In the genomic region with DNA sequence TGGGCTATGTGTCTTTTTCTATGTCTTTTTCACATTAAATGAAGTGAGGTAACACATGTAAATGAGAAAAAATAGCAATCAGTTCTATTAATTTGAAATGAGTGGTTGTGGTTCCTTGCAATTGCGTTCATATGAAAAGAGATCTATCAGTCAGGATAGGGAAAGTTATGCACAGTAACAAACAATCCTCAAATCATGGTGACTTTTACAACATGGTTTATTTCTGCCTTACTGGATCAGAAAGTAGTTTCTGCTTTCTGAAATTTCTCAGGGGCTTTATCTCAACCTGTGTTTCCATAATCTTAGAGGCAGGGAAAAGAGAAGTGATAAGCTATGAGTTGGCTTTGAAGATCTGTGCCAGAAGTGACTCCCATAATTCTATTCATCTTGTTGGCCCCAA, we compare ENCODE assay signal across 29 cellular contexts.
"Had no signal": no experiment of that assay in that cellular context is flagged by ENCODE, and none has a peak within 500 bp of the region (broad histone marks: within the 10 kb centered on the region; RNA-seq: fewer than 3 reads in every experiment).

No MANE protein-coding gene starts in this region.

- H3K4me1 Mint-ChIP-seq: activated CD4-positive, alpha-beta T cell treated with anti-CD3 and anti-CD28 coated beads, Interleukin-2, amount 10 ng/mL, durations not matched to agents 24 days and 14 days; activated naive CD4-positive, alpha-beta T cell treated with anti-CD3 and anti-CD28 coated beads, Interleukin-2, amount 50 U/mL, for 24 hours; activated naive CD8-positive, alpha-beta T cell treated with anti-CD3 and anti-CD28 coated beads, Interleukin-2, amount 10 ng/mL, durations not matched to agents 7 days and 5 days; central memory CD8-positive, alpha-beta T cell had no signal

- ATAC-seq: activated CD8-positive, alpha-beta T cell treated with anti-CD3 and anti-CD28 coated beads for 36 hours; PC-3; Right ventricle myocardium inferior had no signal

- H3K36me3 ChIP-seq: cardiac muscle cell, MG63 had no signal

- H3K27me3 Mint-ChIP-seq: activated CD8-positive, alpha-beta T cell treated with anti-CD3 and anti-CD28 coated beads for 36 hours; activated naive CD4-positive, alpha-beta T cell treated with anti-CD3 and anti-CD28 coated beads, Interleukin-2, amount 50 U/mL, for 24 hours; activated naive CD8-positive, alpha-beta T cell treated with anti-CD3 and anti-CD28 coated beads, Interleukin-2, amount 10 ng/mL, durations not matched to agents 7 days and 5 days; activated T-cell treated with anti-CD3 and anti-CD28 coated beads, Interleukin-2, amount 50 U/mL, for 24 hours; central memory CD8-positive, alpha-beta T cell; IgD-negative memory B cell had no signal

- H3K27ac ChIP-seq: ascending aorta, cardiac muscle cell, RWPE1 had no signal

- H3K4me1 ChIP-seq: ascending aorta had no signal

- H3K4me3 ChIP-seq: ascending aorta, cardiac muscle cell, MG63 had no signal

- H3K9me3 Mint-ChIP-seq: activated CD4-positive, alpha-beta T cell treated with anti-CD3 and anti-CD28 coated beads, Interleukin-2, amount 10 ng/mL, durations not matched to agents 24 days and 14 days; activated CD8-positive, alpha-beta T cell treated with anti-CD3 and anti-CD28 coated beads for 36 hours; activated naive CD4-positive, alpha-beta T cell treated with anti-CD3 and anti-CD28 coated beads, Interleukin-2, amount 50 U/mL, for 24 hours; activated naive CD8-positive, alpha-beta T cell treated with anti-CD3 and anti-CD28 coated beads, Interleukin-2, amount 10 ng/mL, durations not matched to agents 7 days and 5 days; activated T-cell treated with anti-CD3 and anti-CD28 coated beads, Interleukin-2, amount 50 U/mL, for 24 hours; activated T-helper 2 cell treated with anti-CD3 and anti-CD28 coated beads, Interferon-gamma antibody, Interleukin-2, Interleukin-4, amounts not matched to agents 10 μg/mL and 5 μg/mL and 100 μg/mL, durations not matched to agents 14 hours and 24 hours and 36 hours; central memory CD8-positive, alpha-beta T cell; IgD-negative memory B cell had no signal

- H3K27ac Mint-ChIP-seq: activated CD4-positive, alpha-beta T cell treated with anti-CD3 and anti-CD28 coated beads, Interleukin-2, amount 10 ng/mL, durations not matched to agents 24 days and 14 days; activated CD8-positive, alpha-beta T cell treated with anti-CD3 and anti-CD28 coated beads for 36 hours; activated naive CD4-positive, alpha-beta T cell treated with anti-CD3 and anti-CD28 coated beads, Interleukin-2, amount 50 U/mL, for 24 hours; activated naive CD8-positive, alpha-beta T cell treated with anti-CD3 and anti-CD28 coated beads, Interleukin-2, amount 10 ng/mL, durations not matched to agents 7 days and 5 days; activated T-cell treated with anti-CD3 and anti-CD28 coated beads, Interleukin-2, amount 50 U/mL, for 24 hours; activated T-helper 2 cell treated with anti-CD3 and anti-CD28 coated beads, Interferon-gamma antibody, Interleukin-2, Interleukin-4, amounts not matched to agents 10 μg/mL and 5 μg/mL and 100 μg/mL, durations not matched to agents 14 hours and 24 hours and 36 hours; IgD-negative memory B cell had no signal

- H3K27me3 ChIP-seq: ascending aorta, MG63 had no signal

- H3K4me3 Mint-ChIP-seq: activated CD4-positive, alpha-beta T cell treated with anti-CD3 and anti-CD28 coated beads, Interleukin-2, amount 10 ng/mL, durations not matched to agents 24 days and 14 days; activated CD8-positive, alpha-beta T cell treated with anti-CD3 and anti-CD28 coated beads for 36 hours; activated naive CD4-positive, alpha-beta T cell treated with anti-CD3 and anti-CD28 coated beads, Interleukin-2, amount 50 U/mL, for 24 hours; activated naive CD8-positive, alpha-beta T cell treated with anti-CD3 and anti-CD28 coated beads, Interleukin-2, amount 10 ng/mL, durations not matched to agents 7 days and 5 days; activated T-cell treated with anti-CD3 and anti-CD28 coated beads, Interleukin-2, amount 50 U/mL, for 24 hours; central memory CD8-positive, alpha-beta T cell; IgD-negative memory B cell had no signal

- DNase-seq: activated CD4-positive, alpha-beta T cell treated with anti-CD3 and anti-CD28 coated beads, Interleukin-2, amount 10 ng/mL, durations not matched to agents 24 days and 14 days; activated CD4-positive, alpha-beta T cell treated with anti-CD3 and anti-CD28 coated beads, Interleukin-2, amount 50 U/mL, for 4 hours; activated CD8-positive, alpha-beta T cell treated with anti-CD3 and anti-CD28 coated beads for 36 hours; activated gamma-delta T cell; activated naive CD4-positive, alpha-beta T cell treated with Interleukin-2 at 50 U/mL for 16 hours; activated naive CD8-positive, alpha-beta T cell treated with anti-CD3 and anti-CD28 coated beads, Interleukin-2, amount 10 ng/mL, durations not matched to agents 7 days and 5 days; activated T-cell treated with anti-CD3 and anti-CD28 coated beads, Interleukin-2, amount 50 U/mL, for 24 hours; amygdala; Kasumi-1; KG1; MG63; NCI-H1048; NCI-H1105 treated with DMSO at 0.1 percent for 48 hours; NCI-H1436; NCI-H1694; NCI-H1930; NCI-H2081 treated with DMSO at 0.1 percent for 48 hours; NCI-H345; NCI-H524 treated with DMSO at 0.1 percent for 48 hours; PC-3; SW 1271 had no signal

- H3K9me3 ChIP-seq: ascending aorta, MG63 had no signal
